13 cellular contexts compared by ENCODE assay signal in genomic region chr5:50553560-50553984, GRCh38.
DNase-seq lines count a peak whose midpoint lies in the region; ATAC-seq and TF ChIP-seq lines count a peak whose summit lies in the region.
"Had no signal": no experiment of that assay in that cellular context is flagged by ENCODE, and none has a peak within 500 bp of the region (broad histone marks: within the 10 kb centered on the region; RNA-seq: fewer than 3 reads in every experiment).

No MANE protein-coding gene starts in this region.

- peak; percentile 28 for ATAC-seq in omental fat pad (ENCODE audit: low FRiP score)

- POLR2A ChIA-PET in MCF 10A (lab: Yijun Ruan, JAX): interaction anchor here (0.6 kb wide), 1 partner anchor 235 kb away, joined by 3 read pairs; no protein-coding TSS in a partner anchor

- peak overlapping the region; percentile 70 for H3K27ac Mint-ChIP-seq in MCF 10A (ENCODE audit: low read depth, unreplicated experiment)
- H3K27ac Mint-ChIP-seq: activated T-helper 2 cell treated with anti-CD3 and anti-CD28 coated beads, Interferon-gamma antibody, Interleukin-2, Interleukin-4, amounts not matched to agents 10 μg/mL and 5 μg/mL and 100 μg/mL, durations not matched to agents 14 hours and 24 hours and 36 hours; dendritic cell treated with granulocyte-macrophage colony-stimulating factor and Interleukin-4, amounts not matched to agents 40 ng/mL and 50 ng/mL, for 4 days had no signal

- no peaks in the 10 kb centered on the region for H3K4me1 Mint-ChIP-seq in MCF 10A (ENCODE audit: insufficient read depth, unreplicated experiment)

- no peaks in the 10 kb centered on the region for H3K9me3 Mint-ChIP-seq in MCF 10A (ENCODE audit: unreplicated experiment)
- H3K9me3 Mint-ChIP-seq: activated T-helper 2 cell treated with anti-CD3 and anti-CD28 coated beads, Interferon-gamma antibody, Interleukin-2, Interleukin-4, amounts not matched to agents 10 μg/mL and 5 μg/mL and 100 μg/mL, durations not matched to agents 14 hours and 24 hours and 36 hours; dendritic cell treated with granulocyte-macrophage colony-stimulating factor and Interleukin-4, amounts not matched to agents 40 ng/mL and 50 ng/mL, for 4 days had no signal

- TF ChIP-seq CTCF in MCF 10A (IDR thresholded peaks at IDR 0.05; ENCODE audit: unreplicated experiment) (no peak), omental fat pad (IDR thresholded peaks at IDR 0.05) (no peak)

- intact Hi-C loops in MCF 10A (cut with micrococcal nuclease): no loop called here

- peak overlapping the region; percentile 61 for H3K4me3 Mint-ChIP-seq in MCF 10A (ENCODE audit: unreplicated experiment)
- H3K4me3 Mint-ChIP-seq: dendritic cell treated with granulocyte-macrophage colony-stimulating factor and Interleukin-4, amounts not matched to agents 40 ng/mL and 50 ng/mL, for 4 days had no signal

- no TSS peak for BruUV-seq in MCF 10A (replicated peaks; lab: Mats Ljungman, UMichigan)

- no peaks in the 10 kb centered on the region for H3K36me3 ChIP-seq in MG63

- DNase-seq in DMS53 treated with DMSO at 0.1 percent for 48 hours (lab: John Stamatoyannopoulos, UW; ENCODE audit: unreplicated experiment) (peak; percentile 72), MG63 (peak; percentile 2), MCF 10A (ENCODE audit: unreplicated experiment) (peak; percentile 9), omental fat pad (ENCODE audit: low spot score) (no peak), KG1 (lab: John Stamatoyannopoulos, UW) (no peak), iPS-NIHi7 (ENCODE audit: extremely low spot score) (no peak), COLO829 (ENCODE audit: low spot score) (no peak)
- DNase-seq in stimulated activated CD4-positive, alpha-beta T cell treated with anti-CD3 and anti-CD28 coated beads, Interleukin-1b, Interleukin-23, amount 100 ng/mL, for 48 hours: no peak
- DNase-seq: GOT3; NCI-H1105; stimulated activated CD4-positive, alpha-beta T cell treated with anti-CD3 and anti-CD28 coated beads, Interleukin-2, amount 100 ng/mL, for 48 hours had no signal

- H3K36me3 Mint-ChIP-seq in MCF 10A (ENCODE audit: insufficient read depth, unreplicated experiment): no peaks in the 10 kb centered on the region

- H3K9me3 ChIP-seq in MG63: no peaks in the 10 kb centered on the region

- no peaks in the 10 kb centered on the region for H3K27me3 ChIP-seq in MG63

- CTCF ChIA-PET in MCF 10A (lab: Yijun Ruan, JAX): no interaction called here

- H3K4me3 ChIP-seq in MG63: no peak overlapping the region

- no peaks in the 10 kb centered on the region for H3K27me3 Mint-ChIP-seq in MCF 10A (ENCODE audit: insufficient read depth, unreplicated experiment)
- H3K27me3 Mint-ChIP-seq: dendritic cell treated with granulocyte-macrophage colony-stimulating factor and Interleukin-4, amounts not matched to agents 40 ng/mL and 50 ng/mL, for 4 days had no signal

Comparison
In these comparisons a context has a peak if more than half of its experiments do, and no peak if none do; other contexts are left out.
1. DNase-seq: peak in DMS53 treated with DMSO at 0.1 percent for 48 hours (single experiment), MG63 (single experiment) and MCF 10A (single experiment); none in omental fat pad (single experiment), stimulated activated CD4-positive, alpha-beta T cell treated with anti-CD3 and anti-CD28 coated beads, Interleukin-1b, Interleukin-23, amount 100 ng/mL, for 48 hours (single experiment), KG1 (single experiment), iPS-NIHi7 (single experiment) and COLO829 (single experiment).